Comparison of ENCODE assay signal across 10 cellular contexts in the genomic region with DNA sequence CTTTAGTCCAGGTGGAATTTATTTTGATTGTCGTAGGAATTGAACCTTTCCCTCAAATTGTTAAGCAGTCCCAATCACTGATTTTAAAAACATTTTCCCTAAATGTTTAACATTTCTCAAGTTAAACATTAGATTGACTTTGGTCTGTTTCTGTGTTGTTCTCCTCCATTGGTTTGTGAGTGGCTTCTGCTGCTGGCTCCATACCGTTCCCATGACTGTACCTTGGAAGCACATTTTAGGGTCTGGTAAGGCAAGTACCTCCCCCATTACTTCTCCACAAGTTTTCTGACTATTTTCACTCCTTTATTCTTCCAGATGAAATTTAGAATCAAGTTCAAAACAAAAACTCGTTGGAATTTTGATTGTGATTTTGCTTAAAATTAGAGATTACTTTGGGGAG. TPM values are rescaled to one million over a fixed set of nuclear protein-coding genes. Genes with fewer than 3 reads are reported as not detected.
DNase-seq lines count a peak whose midpoint lies in the region; ATAC-seq, FAIRE-seq and TF ChIP-seq lines count a peak whose summit lies in the region.
"Not testable (repeated sequence)": the region's sequence is repeated elsewhere in the genome, so short reads cannot be mapped to it uniquely, and the experiment has no call there.
"Had no signal": no experiment of that assay in that cellular context is flagged by ENCODE, and none has a peak within 500 bp of the region (broad histone marks: within the 10 kb centered on the region; RNA-seq: fewer than 3 reads in every experiment).

No MANE protein-coding gene starts in this region.

- H3K27ac Mint-ChIP-seq in astrocyte (ENCODE audit: unreplicated experiment) (peak overlapping the region; percentile 12), natural killer cell (peak overlapping the region; percentile 42 to 72)
- H3K27ac Mint-ChIP-seq in dendritic cell treated with granulocyte-macrophage colony-stimulating factor and Interleukin-4, amounts not matched to agents 40 ng/mL and 50 ng/mL, for 4 days: peak overlapping the region; percentile 20

- H3K4me2 ChIP-seq in astrocyte (ENCODE audit: low read length): not testable (repeated sequence)

- not testable (repeated sequence) for H3K9me3 Mint-ChIP-seq in astrocyte (ENCODE audit: unreplicated experiment); dendritic cell treated with granulocyte-macrophage colony-stimulating factor and Interleukin-4, amounts not matched to agents 40 ng/mL and 50 ng/mL, for 4 days; natural killer cell

- peaks cover 40% of the 10 kb centered on the region for H3K36me3 ChIP-seq in astrocyte (ENCODE audit: insufficient read depth, low read length)

- H3K4me3 Mint-ChIP-seq in astrocyte (ENCODE audit: unreplicated experiment): peak overlapping the region; percentile 17
- H3K4me3 Mint-ChIP-seq in dendritic cell treated with granulocyte-macrophage colony-stimulating factor and Interleukin-4, amounts not matched to agents 40 ng/mL and 50 ng/mL, for 4 days; natural killer cell: not testable (repeated sequence)

- TF ChIP-seq CTCF in astrocyte (IDR thresholded peaks at IDR 0.05; ENCODE audit: insufficient read depth, low read depth, low read length); natural killer cell (IDR thresholded peaks at IDR 0.05): not testable (repeated sequence)

- intact Hi-C loops in dendritic cell treated with granulocyte-macrophage colony-stimulating factor and Interleukin-4, amounts not matched to agents 40 ng/mL and 50 ng/mL, for 4 days (cut with micrococcal nuclease); natural killer cell (cut with micrococcal nuclease): not testable (repeated sequence)

- H3K36me3 Mint-ChIP-seq in astrocyte (ENCODE audit: low read depth, unreplicated experiment): peaks cover 20% of the 10 kb centered on the region
- peaks cover 81% of the 10 kb centered on the region for H3K36me3 Mint-ChIP-seq in dendritic cell treated with granulocyte-macrophage colony-stimulating factor and Interleukin-4, amounts not matched to agents 40 ng/mL and 50 ng/mL, for 4 days (ENCODE audit: low read depth)
- peaks cover 36% of the 10 kb centered on the region for H3K36me3 Mint-ChIP-seq in natural killer cell

- ATAC-seq in natural killer cell: not testable (repeated sequence)

- DNase-seq in ACHN: peak; percentile 86
- DNase-seq in HCEC 1CT: peak; percentile 55
- DNase-seq in RCC 7860 (ENCODE audit: low spot score): peak; percentile 62
- DNase-seq in astrocyte (ENCODE audit: low read depth): peak; percentile 44
- peak; percentile 63 for DNase-seq in glomerular visceral epithelial cell (ENCODE audit: extremely low spot score)
- DNase-seq in natural killer cell: not testable (repeated sequence)

- H3K27me3 ChIP-seq in astrocyte (ENCODE audit: insufficient read depth, low read length): not testable (repeated sequence)

- FAIRE-seq in RCC 7860 (lab: Jason Lieb, UNC): peak; percentile 96
- not testable (repeated sequence) for FAIRE-seq in astrocyte (lab: Jason Lieb, UNC)

- not testable (repeated sequence) for H4K20me1 ChIP-seq in astrocyte (ENCODE audit: insufficient read depth, low read length)

- H3K27ac ChIP-seq in astrocyte (ENCODE audit: low read depth, low read length): not testable (repeated sequence)

- H3K4me1 ChIP-seq in astrocyte (ENCODE audit: insufficient read depth, low read length): not testable (repeated sequence)

- not testable (repeated sequence) for H3K79me2 ChIP-seq in astrocyte (ENCODE audit: insufficient read depth, low read length)

- in situ Hi-C loops in ACHN (cut with HindIII; ENCODE audit: low pct_ligation_motif_present, low pct_unique_long_range_greater_than_20kb, low sequenced_read_pairs): not testable (repeated sequence)

- H3K4me1 Mint-ChIP-seq in astrocyte (ENCODE audit: low read depth, unreplicated experiment); dendritic cell treated with granulocyte-macrophage colony-stimulating factor and Interleukin-4, amounts not matched to agents 40 ng/mL and 50 ng/mL, for 4 days (ENCODE audit: low read depth): not testable (repeated sequence)
- H3K4me1 Mint-ChIP-seq in natural killer cell: peaks cover 21 to 26% of the 10 kb centered on the region in 2 donors

- H3K9ac ChIP-seq in astrocyte (ENCODE audit: low read length): not testable (repeated sequence)

- H3K27me3 Mint-ChIP-seq in astrocyte (ENCODE audit: low read depth, unreplicated experiment); dendritic cell treated with granulocyte-macrophage colony-stimulating factor and Interleukin-4, amounts not matched to agents 40 ng/mL and 50 ng/mL, for 4 days; natural killer cell (ENCODE audit: low read depth in 2 of 2): not testable (repeated sequence)

- not testable (repeated sequence) for H3K9me3 ChIP-seq in astrocyte (ENCODE audit: insufficient read depth, low read depth, low read length)

- H2AFZ ChIP-seq in astrocyte (ENCODE audit: low read depth, low read length): not testable (repeated sequence)

- H3K4me3 ChIP-seq in astrocyte (ENCODE audit: insufficient read depth, low read depth, low read length): not testable (repeated sequence)

RNA-seq across cellular contexts. Expression of a gene that starts 12.0 kb away (rescaled TPM):
- 8.3 and 9.4 TPM in 2 replicates for total RNA-seq in astrocyte
- 10 to 100 TPM; 48.5 to 78.0 (median 67.6) TPM for total RNA-seq in natural killer cell

RNA-seq across cellular contexts. Expression of a gene that starts 15.5 kb away (rescaled TPM):
- total RNA-seq in astrocyte (0.09 TPM in 1 of 2 replicates, not detected in the other), natural killer cell (not detected)
- total RNA-seq: B cell, H4, Peyer's patch had no signal
